In genomic region chr6:107414246-107414645, GRCh38 we compare ENCODE assay signal across 26 cellular contexts.
"Had no signal": no experiment of that assay in that cellular context is flagged by ENCODE, and none has a peak within 500 bp of the region (broad histone marks: within the 10 kb centered on the region; RNA-seq: fewer than 3 reads in every experiment).

No MANE protein-coding gene starts in this region.

- H3K27me3 ChIP-seq: dorsolateral prefrontal cortex, gastrocnemius medialis, sigmoid colon, spleen, suprapubic skin, transverse colon, upper lobe of right lung, uterus had no signal

- H3K9me3 Mint-ChIP-seq: endodermal cell; nephron progenitor cell; stimulated activated memory B cell treated with anti-CD40 and anti-IgM and Interleukin-4, amounts not matched to agents 10 μg/mL and 1 μg/mL and 100 μg/mL, for 72 hours had no signal

- H3K36me3 ChIP-seq: gastrocnemius medialis, left ventricle myocardium inferior, lower lobe of right lung, prostate gland, sigmoid colon, suprapubic skin, transverse colon, upper lobe of right lung, uterus had no signal

- H3K4me1 ChIP-seq: uterus had no signal

- H3K27ac ChIP-seq: dorsolateral prefrontal cortex, epithelial cell of prostate, gastrocnemius medialis, left ventricle myocardium inferior, lower lobe of right lung, prostate gland, sigmoid colon, skin epidermis, spleen, suprapubic skin, upper lobe of right lung, uterus had no signal

- DNase-seq: caudate nucleus; cerebellar nuclear complex; dorsolateral prefrontal cortex; effector CD8-positive, alpha-beta T cell; endodermal cell; gastrocnemius medialis; head of caudate nucleus; left ventricle myocardium inferior; lower lobe of right lung; naive thymus-derived CD8-positive, alpha-beta T cell; nephron progenitor cell; nucleus accumbens; right cardiac atrium; sigmoid colon; spleen; stimulated activated CD4-positive, alpha-beta T cell treated with anti-CD3 and anti-CD28 coated beads, Interleukin-4, amount 100 ng/mL, for 4 hours; stimulated activated naive CD8-positive, alpha-beta T cell treated with anti-CD3 and anti-CD28 coated beads, Interleukin-15, Interleukin-2, amounts not matched to agents 100 U/mL and 50 U/mL, for 24 hours; transverse colon; upper lobe of right lung; uterus had no signal

- H3K4me1 Mint-ChIP-seq: nephron progenitor cell had no signal

- H3K9me3 ChIP-seq: gastrocnemius medialis, left ventricle myocardium inferior, lower lobe of right lung, prostate gland, sigmoid colon, spleen, suprapubic skin, transverse colon, upper lobe of right lung, uterus had no signal

- H3K27me3 Mint-ChIP-seq: naive thymus-derived CD8-positive, alpha-beta T cell; stimulated activated memory B cell treated with anti-CD40 and anti-IgM and Interleukin-4, amounts not matched to agents 10 μg/mL and 1 μg/mL and 100 μg/mL, for 72 hours had no signal

- H3K27ac Mint-ChIP-seq: endodermal cell; nephron progenitor cell; stimulated activated memory B cell treated with anti-CD40 and anti-IgM and Interleukin-4, amounts not matched to agents 10 μg/mL and 1 μg/mL and 100 μg/mL, for 72 hours had no signal

- H3K4me3 ChIP-seq: dorsolateral prefrontal cortex, gastrocnemius medialis, left ventricle myocardium inferior, lower lobe of right lung, prostate gland, sigmoid colon, skin epidermis, spleen, suprapubic skin, transverse colon, upper lobe of right lung, uterus had no signal

- ATAC-seq: esophagus mucosa; gastrocnemius medialis; lower lobe of right lung; naive thymus-derived CD8-positive, alpha-beta T cell; right cardiac atrium; stimulated activated memory B cell treated with anti-CD40 and anti-IgM and Interleukin-4, amounts not matched to agents 10 μg/mL and 1 μg/mL and 100 μg/mL, for 72 hours; stimulated activated naive CD8-positive, alpha-beta T cell treated with anti-CD3 and anti-CD28 coated beads, Interleukin-15, Interleukin-2, amounts not matched to agents 100 U/mL and 50 U/mL, for 24 hours; upper lobe of right lung had no signal

- H3K4me3 Mint-ChIP-seq: endodermal cell; naive thymus-derived CD8-positive, alpha-beta T cell; nephron progenitor cell; stimulated activated memory B cell treated with anti-CD40 and anti-IgM and Interleukin-4, amounts not matched to agents 10 μg/mL and 1 μg/mL and 100 μg/mL, for 72 hours had no signal
